8 cellular contexts compared by ENCODE assay signal in the genomic region with DNA sequence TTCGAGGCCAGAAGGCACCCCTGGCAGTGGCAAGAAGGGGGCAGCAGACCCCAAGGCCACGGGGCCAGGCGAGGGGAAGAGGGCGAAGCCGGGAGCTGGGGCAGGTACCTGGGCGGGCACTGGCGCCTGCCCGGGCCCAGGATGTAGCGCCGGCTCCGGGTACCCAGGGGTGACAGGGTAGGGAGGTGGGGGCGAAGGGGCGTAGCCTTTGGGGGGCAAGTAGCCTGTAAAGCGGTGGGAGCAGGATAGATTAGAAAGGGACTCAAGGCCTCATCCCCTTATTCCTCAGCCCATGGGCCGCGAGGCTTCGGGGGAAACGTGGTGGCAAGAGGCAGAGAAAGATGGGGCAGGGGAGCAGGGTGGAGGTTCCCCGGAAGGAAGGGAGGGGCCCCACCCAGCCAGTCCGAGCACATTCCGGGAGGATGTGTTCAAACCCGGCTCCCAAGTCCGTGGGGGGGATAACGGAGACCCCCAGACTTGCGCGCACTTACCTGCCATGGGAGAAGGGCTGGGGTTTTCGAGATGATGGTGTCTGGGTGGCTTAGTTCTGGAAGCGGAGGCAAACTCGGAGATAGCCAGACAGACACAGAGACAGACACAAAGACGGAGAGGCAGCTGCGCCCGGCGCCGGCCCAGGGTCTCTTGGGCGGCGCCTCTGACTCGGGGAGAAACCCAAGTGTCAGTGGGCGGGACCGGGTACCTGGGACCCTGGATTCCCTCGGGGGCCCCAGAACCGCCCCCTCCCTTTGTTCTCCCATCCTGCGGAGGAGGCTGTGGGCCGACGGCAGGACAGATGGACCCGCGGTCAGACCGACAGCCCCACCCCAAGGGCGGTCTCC. TPM values are rescaled to one million over a fixed set of nuclear protein-coding genes. Genes with fewer than 3 reads are reported as not detected.
A peak's percentile ranks its signal among the peaks of the same experiment; 100 is the strongest.
DNase-seq lines count a peak whose midpoint lies in the region; ATAC-seq lines count a peak whose summit lies in the region.

No MANE protein-coding gene starts in this region.

- peak overlapping the region; percentile 86 for H3K27ac ChIP-seq in rectal smooth muscle tissue (ENCODE audit: low read depth, low read length)

- peak overlapping the region; percentile 83 for H3K4me3 ChIP-seq in rectal smooth muscle tissue (ENCODE audit: low read length)

- no peaks in the 10 kb centered on the region for H3K4me1 ChIP-seq in rectal smooth muscle tissue (ENCODE audit: control insufficient read depth, insufficient read depth, low read length)

- ATAC-seq in GM18499 (IDR thresholded peaks at IDR 0.05; ENCODE audit: insufficient read depth, unreplicated experiment) (peak; percentile 28), HG02588 (IDR thresholded peaks at IDR 0.05; ENCODE audit: unreplicated experiment) (peak; percentile 38)
- peak; percentile 47 for ATAC-seq in activated T-helper 17 cell treated with anti-CD3 and anti-CD28 coated beads, Interleukin-2, amount 50 U/mL, for 72 hours (replicated peaks)

- peak; percentile 66 for DNase-seq in NCI-H2171 (lab: John Stamatoyannopoulos, UW)
- DNase-seq in glomerular visceral epithelial cell (ENCODE audit: extremely low spot score): peak; percentile 53
- no peak for DNase-seq in UCSD-AML1 (lab: John Stamatoyannopoulos, UW; ENCODE audit: unreplicated experiment)
- DNase-seq in GF-D8 (lab: John Stamatoyannopoulos, UW): no peak

- peak overlapping the region; percentile 54 for H3K9ac ChIP-seq in rectal smooth muscle tissue (ENCODE audit: low read length)

- H3K4me1 Mint-ChIP-seq in activated T-helper 17 cell treated with anti-CD3 and anti-CD28 coated beads, Interleukin-2, amount 50 U/mL, for 72 hours: peaks cover 13% of the 10 kb centered on the region

- H3K9me3 Mint-ChIP-seq in activated T-helper 17 cell treated with anti-CD3 and anti-CD28 coated beads, Interleukin-2, amount 50 U/mL, for 72 hours: no peaks in the 10 kb centered on the region

- no peaks in the 10 kb centered on the region for H3K27me3 ChIP-seq in rectal smooth muscle tissue (ENCODE audit: control insufficient read depth, insufficient read depth, low read length)

- peaks cover 10% of the 10 kb centered on the region for H3K36me3 ChIP-seq in rectal smooth muscle tissue (ENCODE audit: control insufficient read depth, insufficient read depth, low read length)

- H3K36me3 Mint-ChIP-seq in activated T-helper 17 cell treated with anti-CD3 and anti-CD28 coated beads, Interleukin-2, amount 50 U/mL, for 72 hours (ENCODE audit: low read depth): peaks cover 48% of the 10 kb centered on the region

- peak overlapping the region; percentile 87 for H3K4me3 Mint-ChIP-seq in activated T-helper 17 cell treated with anti-CD3 and anti-CD28 coated beads, Interleukin-2, amount 50 U/mL, for 72 hours

- peak overlapping the region; percentile 84 for H3K27ac Mint-ChIP-seq in activated T-helper 17 cell treated with anti-CD3 and anti-CD28 coated beads, Interleukin-2, amount 50 U/mL, for 72 hours

- no peaks in the 10 kb centered on the region for H3K27me3 Mint-ChIP-seq in activated T-helper 17 cell treated with anti-CD3 and anti-CD28 coated beads, Interleukin-2, amount 50 U/mL, for 72 hours

RNA-seq across cellular contexts. Expression of a gene that starts 0.5 kb away (rescaled TPM):
- total RNA-seq in activated T-helper 17 cell treated with anti-CD3 and anti-CD28 coated beads, Interleukin-2, amount 50 U/mL, for 72 hours: 10 to 100 TPM; 62.8 to 94.4 TPM

RNA-seq across cellular contexts. Expression of a gene that starts 10.1 kb away (rescaled TPM):
- total RNA-seq in activated T-helper 17 cell treated with anti-CD3 and anti-CD28 coated beads, Interleukin-2, amount 50 U/mL, for 72 hours: 10 to 100 TPM; 64.1 to 69.7 TPM

RNA-seq across cellular contexts. Expression of a gene that starts 12.9 kb away (rescaled TPM):
- total RNA-seq in activated T-helper 17 cell treated with anti-CD3 and anti-CD28 coated beads, Interleukin-2, amount 50 U/mL, for 72 hours: 1 to 10 TPM; 2.9 to 4.8 TPM

RNA-seq across cellular contexts. Expression of a gene that starts 13.8 kb away (rescaled TPM):
- 10 to 100 TPM in 1 of 2 donors, 1 to 10 TPM in 1; 4.5 to 21.7 TPM for total RNA-seq in activated T-helper 17 cell treated with anti-CD3 and anti-CD28 coated beads, Interleukin-2, amount 50 U/mL, for 72 hours

RNA-seq across cellular contexts. Expression of a gene that starts 26.3 kb away (rescaled TPM):
- not detected for total RNA-seq in activated T-helper 17 cell treated with anti-CD3 and anti-CD28 coated beads, Interleukin-2, amount 50 U/mL, for 72 hours

Comparison
In these comparisons a context has a peak if more than half of its experiments do, and no peak if none do; other contexts are left out.
1. DNase-seq: peak in NCI-H2171 (single experiment) and glomerular visceral epithelial cell (single experiment); none in UCSD-AML1 (single experiment) and GF-D8 (single experiment).
2. Peak in every context shown above with its lines, with median percentiles within 50 percentile points of each other: ATAC-seq.